In the genomic region with DNA sequence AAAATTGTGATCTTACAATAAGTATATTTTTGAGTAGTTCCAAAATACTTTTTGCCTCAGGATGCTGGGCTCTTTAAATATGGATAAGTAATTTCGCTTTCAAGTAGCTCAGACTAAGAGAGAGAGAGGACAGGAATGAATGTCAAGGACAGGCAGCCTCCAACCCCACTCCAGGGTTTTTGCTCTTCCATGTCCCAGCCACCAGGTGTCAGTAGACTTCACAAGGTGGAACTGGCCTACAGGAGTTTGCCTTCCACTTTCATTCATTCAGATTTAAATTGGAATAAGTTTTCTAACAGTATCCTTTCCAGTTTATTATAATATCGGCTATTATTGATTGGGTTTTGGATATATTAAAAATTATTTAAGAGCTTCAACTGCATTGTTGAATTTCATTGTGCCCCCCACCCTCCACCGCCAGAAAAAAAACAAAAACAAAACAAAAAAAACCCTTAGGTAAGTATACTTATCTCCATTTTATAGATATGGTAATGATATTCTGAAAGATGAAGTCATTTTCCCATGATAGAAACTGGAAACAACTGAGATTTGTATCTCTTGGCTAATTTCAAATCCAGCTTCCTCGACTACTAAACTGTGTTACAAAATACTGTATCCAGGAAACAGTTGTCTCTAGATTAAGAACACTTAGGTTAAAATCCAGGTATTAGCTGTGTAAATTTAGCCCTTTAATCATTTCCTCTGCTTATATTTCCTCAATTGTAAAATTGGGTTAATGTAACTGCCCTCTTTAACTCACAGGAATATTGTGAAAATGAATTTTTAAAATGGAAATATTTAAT, we compare ENCODE assay signal across 9 cellular contexts.
DNase-seq lines count a peak whose midpoint lies in the region; ATAC-seq, FAIRE-seq and TF ChIP-seq lines count a peak whose summit lies in the region.
"Had no signal": no experiment of that assay in that cellular context is flagged by ENCODE, and none has a peak within 500 bp of the region (broad histone marks: within the 10 kb centered on the region; RNA-seq: fewer than 3 reads in every experiment).

No MANE protein-coding gene starts in this region.

- no peaks in the 10 kb centered on the region for H3K36me3 Mint-ChIP-seq in WTC11
- H3K36me3 Mint-ChIP-seq: activated naive CD4-positive, alpha-beta T cell treated with anti-CD3 and anti-CD28 coated beads, Interleukin-2, amount 50 U/mL, for 72 hours had no signal

- ATAC-seq in GM19351 (IDR thresholded peaks at IDR 0.05; ENCODE audit: unreplicated experiment) (peak; percentile 97), HG03175 (IDR thresholded peaks at IDR 0.05; ENCODE audit: unreplicated experiment) (peak; percentile 96), WTC11 (peak; percentile 96)

- no peak overlapping the region for H3K4me3 ChIP-seq in prostate gland
- no peak overlapping the region for H3K4me3 ChIP-seq in effector memory CD4-positive, alpha-beta T cell (ENCODE audit: insufficient read depth, low read depth, low read length, poor library complexity, severe bottlenecking)

- no peak overlapping the region for H3K27ac ChIP-seq in prostate gland
- no peak overlapping the region for H3K27ac ChIP-seq in effector memory CD4-positive, alpha-beta T cell (ENCODE audit: insufficient read depth, low read length, poor library complexity, severe bottlenecking)

- H3K4me1 Mint-ChIP-seq in WTC11: peaks cover 9% of the 10 kb centered on the region

- H3K27ac Mint-ChIP-seq in WTC11: no peak overlapping the region
- H3K27ac Mint-ChIP-seq: activated naive CD4-positive, alpha-beta T cell treated with anti-CD3 and anti-CD28 coated beads, Interleukin-2, amount 50 U/mL, for 72 hours had no signal

- no peaks in the 10 kb centered on the region for H3K9me3 Mint-ChIP-seq in WTC11
- H3K9me3 Mint-ChIP-seq: activated naive CD4-positive, alpha-beta T cell treated with anti-CD3 and anti-CD28 coated beads, Interleukin-2, amount 50 U/mL, for 72 hours had no signal

- no peaks in the 10 kb centered on the region for H3K36me3 ChIP-seq in prostate gland
- no peaks in the 10 kb centered on the region for H3K36me3 ChIP-seq in effector memory CD4-positive, alpha-beta T cell (ENCODE audit: control insufficient read depth, insufficient read depth, low read length)

- H3K4me1 ChIP-seq in prostate gland (replicated peaks): no peaks in the 10 kb centered on the region
- no peaks in the 10 kb centered on the region for H3K4me1 ChIP-seq in effector memory CD4-positive, alpha-beta T cell (ENCODE audit: control insufficient read depth, insufficient read depth, low read length, poor library complexity, severe bottlenecking)

- H3K4me3 Mint-ChIP-seq in WTC11: no peak overlapping the region

- intact Hi-C loops in prostate gland (cut with DNase I): no loop called here

- FAIRE-seq in frontal cortex (lab: Jason Lieb, UNC): no peak

- H3K27me3 Mint-ChIP-seq in WTC11 (ENCODE audit: low read depth): no peaks in the 10 kb centered on the region

- peak; percentile 81 for TF ChIP-seq CTCF in WTC11 (IDR thresholded peaks at IDR 0.05)
- peak; percentile 37 to 75 (median 70) for TF ChIP-seq CTCF in prostate gland (IDR thresholded peaks at IDR 0.05)

- no peaks in the 10 kb centered on the region for H3K27me3 ChIP-seq in prostate gland (replicated peaks; ENCODE audit: insufficient read depth)
- no peaks in the 10 kb centered on the region for H3K27me3 ChIP-seq in effector memory CD4-positive, alpha-beta T cell (replicated peaks; ENCODE audit: control insufficient read depth, insufficient read depth, low read length, poor library complexity, severe bottlenecking)

- TF ChIP-seq POLR2A in prostate gland (IDR thresholded peaks at IDR 0.05): no peak

- POLR2A ChIA-PET in WTC11 (lab: Charles Lee): no interaction called here

- WGBS in prostate gland: 55% methylated on average over 4 of the region's 4 CpGs

- H3K9me3 ChIP-seq in prostate gland: no peaks in the 10 kb centered on the region
- no peaks in the 10 kb centered on the region for H3K9me3 ChIP-seq in effector memory CD4-positive, alpha-beta T cell (ENCODE audit: control insufficient read depth, low read length)

- CTCF ChIA-PET in WTC11 (lab: Charles Lee): interaction anchor here (0.5 to 2.4 kb wide), 19 partner anchors 11 to 822 kb away, joined by 3 to 11 read pairs (median 4); partner anchors contain the start of gene ERBB4

- peak; percentile 27 for DNase-seq in DMS79 treated with DMSO at 0.1 percent for 48 hours (lab: John Stamatoyannopoulos, UW)
- DNase-seq in NCI-H2171 (lab: John Stamatoyannopoulos, UW): peak; percentile 30
- peak; percentile 61 for DNase-seq in WTC11 (ENCODE audit: low spot score)
- DNase-seq in frontal cortex (ENCODE audit: low spot score in 2 of 2): peak; percentile 15 to 27
- DNase-seq in prostate gland (ENCODE audit: low spot score): peak; percentile 22
- no peak for DNase-seq in effector memory CD4-positive, alpha-beta T cell

TF ChIP-seq in WTC11, 78 proteins besides CTCF, POLR2A, EP300 and RAD21:
- TF ChIP-seq, protein P1, sequence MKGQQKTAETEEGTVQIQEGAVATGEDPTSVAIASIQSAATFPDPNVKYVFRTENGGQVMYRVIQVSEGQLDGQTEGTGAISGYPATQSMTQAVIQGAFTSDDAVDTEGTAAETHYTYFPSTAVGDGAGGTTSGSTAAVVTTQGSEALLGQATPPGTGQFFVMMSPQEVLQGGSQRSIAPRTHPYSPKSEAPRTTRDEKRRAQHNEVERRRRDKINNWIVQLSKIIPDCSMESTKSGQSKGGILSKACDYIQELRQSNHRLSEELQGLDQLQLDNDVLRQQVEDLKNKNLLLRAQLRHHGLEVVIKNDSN (CRISPR knock-in tag; IDR thresholded peaks at IDR 0.05): no peak
- TF ChIP-seq ZNF121 (CRISPR knock-in tag; IDR thresholded peaks at IDR 0.05): no peak
- TF ChIP-seq NFYB (CRISPR knock-in tag; conservative IDR thresholded peaks at IDR 0.05; ENCODE audit: low read depth): no peak
- TF ChIP-seq, protein P2, sequence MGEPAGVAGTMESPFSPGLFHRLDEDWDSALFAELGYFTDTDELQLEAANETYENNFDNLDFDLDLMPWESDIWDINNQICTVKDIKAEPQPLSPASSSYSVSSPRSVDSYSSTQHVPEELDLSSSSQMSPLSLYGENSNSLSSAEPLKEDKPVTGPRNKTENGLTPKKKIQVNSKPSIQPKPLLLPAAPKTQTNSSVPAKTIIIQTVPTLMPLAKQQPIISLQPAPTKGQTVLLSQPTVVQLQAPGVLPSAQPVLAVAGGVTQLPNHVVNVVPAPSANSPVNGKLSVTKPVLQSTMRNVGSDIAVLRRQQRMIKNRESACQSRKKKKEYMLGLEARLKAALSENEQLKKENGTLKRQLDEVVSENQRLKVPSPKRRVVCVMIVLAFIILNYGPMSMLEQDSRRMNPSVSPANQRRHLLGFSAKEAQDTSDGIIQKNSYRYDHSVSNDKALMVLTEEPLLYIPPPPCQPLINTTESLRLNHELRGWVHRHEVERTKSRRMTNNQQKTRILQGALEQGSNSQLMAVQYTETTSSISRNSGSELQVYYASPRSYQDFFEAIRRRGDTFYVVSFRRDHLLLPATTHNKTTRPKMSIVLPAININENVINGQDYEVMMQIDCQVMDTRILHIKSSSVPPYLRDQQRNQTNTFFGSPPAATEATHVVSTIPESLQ (CRISPR knock-in tag; IDR thresholded peaks at IDR 0.05): no peak
- TF ChIP-seq GTF2I (CRISPR knock-in tag; conservative IDR thresholded peaks at IDR 0.05): no peak
- no peak for TF ChIP-seq SMAD3 (CRISPR knock-in tag; IDR thresholded peaks at IDR 0.05; ENCODE audit: borderline replicate concordance)
- no peak for TF ChIP-seq NR3C1 (CRISPR knock-in tag; conservative IDR thresholded peaks at IDR 0.05; ENCODE audit: low read depth)

Comparison
In these comparisons a context has a peak if more than half of its experiments do, and no peak if none do; other contexts are left out.
1. DNase-seq: peak in DMS79 treated with DMSO at 0.1 percent for 48 hours (single experiment), NCI-H2171 (single experiment), WTC11 (single experiment), frontal cortex (2 of 2) and prostate gland (single experiment); none in effector memory CD4-positive, alpha-beta T cell (0 of 3).
2. Peak in every context shown above with its lines, with median percentiles within 50 percentile points of each other: ATAC-seq.